ENCODE assay signal across 20 cellular contexts in the genomic region with DNA sequence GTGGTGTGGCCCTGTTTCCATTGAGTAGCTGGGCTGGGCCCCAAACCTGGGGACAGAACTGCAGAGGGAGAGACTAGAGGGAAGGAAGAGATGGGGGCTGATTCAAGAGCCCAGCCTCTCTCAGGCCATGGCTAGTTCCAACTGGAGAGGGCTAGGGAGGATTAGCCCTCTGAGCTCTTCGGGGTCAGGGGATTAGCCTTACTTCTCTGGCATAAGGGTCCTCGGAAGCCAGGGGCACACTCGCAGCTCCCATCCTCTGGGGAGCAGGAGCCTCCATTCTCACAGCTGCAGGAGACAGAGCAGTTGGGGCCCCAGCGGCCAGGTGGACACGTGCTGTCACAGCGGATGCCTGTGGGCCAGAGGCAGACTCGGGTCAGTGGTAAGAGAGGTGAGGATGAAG.
"Had no signal": no experiment of that assay in that cellular context is flagged by ENCODE, and none has a peak within 500 bp of the region (broad histone marks: within the 10 kb centered on the region; RNA-seq: fewer than 3 reads in every experiment).

No MANE protein-coding gene starts in this region.

- H3K9me3 Mint-ChIP-seq: natural killer cell had no signal

- H3K9me3 ChIP-seq: gastrocnemius medialis, lower lobe of right lung, prostate gland, right atrium auricular region, stomach, thyroid gland, vagina had no signal

- H3K4me3 Mint-ChIP-seq: natural killer cell had no signal

- H3K4me2 ChIP-seq: smooth muscle cell had no signal

- H3K36me3 ChIP-seq: gastrocnemius medialis, prostate gland, right atrium auricular region, thyroid gland, vagina had no signal

- H3K4me1 ChIP-seq: gastrocnemius medialis, lower lobe of right lung, prostate gland, right atrium auricular region, thyroid gland, vagina had no signal

- ATAC-seq: gastrocnemius medialis, left ventricle myocardium superior, lower lobe of right lung, natural killer cell, sciatic nerve had no signal

- H3K36me3 Mint-ChIP-seq: natural killer cell had no signal

- H3K27me3 ChIP-seq: gastrocnemius medialis, right atrium auricular region, stomach, thyroid gland, vagina had no signal

- H3K27ac Mint-ChIP-seq: natural killer cell had no signal

- H3K4me3 ChIP-seq: gastrocnemius medialis, lower lobe of right lung, prostate gland, right atrium auricular region, smooth muscle cell, stomach, thyroid gland, vagina had no signal

- H3K27ac ChIP-seq: gastrocnemius medialis, lower lobe of right lung, prostate gland, right atrium auricular region, stomach, thyroid gland, vagina had no signal

- DNase-seq: cortex of kidney; effector CD4-positive, alpha-beta T cell; gastrocnemius medialis; head of caudate nucleus; left ventricle myocardium superior; lower lobe of right lung; natural killer cell; stimulated activated CD4-positive, alpha-beta T cell treated with anti-CD3 and anti-CD28 coated beads, Interleukin-12 subunit alpha, Interleukin-12 subunit beta, amount 100 ng/mL, for 4 hours; stimulated activated CD4-positive, alpha-beta T cell treated with anti-CD3 and anti-CD28 coated beads, Interleukin-1b, Interleukin-23, amount 100 ng/mL, for 48 hours; stimulated activated CD4-positive, alpha-beta T cell treated with anti-CD3 and anti-CD28 coated beads, Interleukin-4, amount 100 ng/mL, for 1 hour; stimulated activated CD8-positive, alpha-beta memory T cell treated with anti-CD3 and anti-CD28 coated beads, Interleukin-4, amount 100 ng/mL, for 48 hours; stimulated activated naive CD4-positive, alpha-beta T cell treated with Interleukin-2 at 50 U/mL for 16 hours; stomach; thyroid gland; trophoblast cell had no signal
